ENCODE assay signal across 1 cellular context in genomic region chr6:166861304-166861703, GRCh38.
TF ChIP-seq lines count a peak whose summit lies in the region.

No MANE protein-coding gene starts in this region.

TF ChIP-seq in WTC11, 78 proteins besides CTCF, POLR2A, EP300 and RAD21 (continued from another document):
- TF ChIP-seq TEAD1 (CRISPR knock-in tag; IDR thresholded peaks at IDR 0.05), result no peak
- TF ChIP-seq, protein P1, sequence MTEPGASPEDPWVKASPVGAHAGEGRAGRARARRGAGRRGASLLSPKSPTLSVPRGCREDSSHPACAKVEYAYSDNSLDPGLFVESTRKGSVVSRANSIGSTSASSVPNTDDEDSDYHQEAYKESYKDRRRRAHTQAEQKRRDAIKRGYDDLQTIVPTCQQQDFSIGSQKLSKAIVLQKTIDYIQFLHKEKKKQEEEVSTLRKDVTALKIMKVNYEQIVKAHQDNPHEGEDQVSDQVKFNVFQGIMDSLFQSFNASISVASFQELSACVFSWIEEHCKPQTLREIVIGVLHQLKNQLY (CRISPR knock-in tag; IDR thresholded peaks at IDR 0.05), result no peak
- TF ChIP-seq ZNF396 (CRISPR knock-in tag; IDR thresholded peaks at IDR 0.05; ENCODE audit: borderline replicate concordance), result no peak
- no peak for TF ChIP-seq CREB1 (CRISPR knock-in tag; IDR thresholded peaks at IDR 0.05)
- TF ChIP-seq, protein P2, sequence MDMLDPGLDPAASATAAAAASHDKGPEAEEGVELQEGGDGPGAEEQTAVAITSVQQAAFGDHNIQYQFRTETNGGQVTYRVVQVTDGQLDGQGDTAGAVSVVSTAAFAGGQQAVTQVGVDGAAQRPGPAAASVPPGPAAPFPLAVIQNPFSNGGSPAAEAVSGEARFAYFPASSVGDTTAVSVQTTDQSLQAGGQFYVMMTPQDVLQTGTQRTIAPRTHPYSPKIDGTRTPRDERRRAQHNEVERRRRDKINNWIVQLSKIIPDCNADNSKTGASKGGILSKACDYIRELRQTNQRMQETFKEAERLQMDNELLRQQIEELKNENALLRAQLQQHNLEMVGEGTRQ (CRISPR knock-in tag; IDR thresholded peaks at IDR 0.05), result no peak
- TF ChIP-seq ZMAT4 (CRISPR knock-in tag; IDR thresholded peaks at IDR 0.05), result no peak
- no peak for TF ChIP-seq SOX15 (CRISPR knock-in tag; IDR thresholded peaks at IDR 0.05)
- no peak for TF ChIP-seq ZNF317 (CRISPR knock-in tag; IDR thresholded peaks at IDR 0.05; ENCODE audit: borderline replicate concordance, low read depth)
- TF ChIP-seq, protein P3, sequence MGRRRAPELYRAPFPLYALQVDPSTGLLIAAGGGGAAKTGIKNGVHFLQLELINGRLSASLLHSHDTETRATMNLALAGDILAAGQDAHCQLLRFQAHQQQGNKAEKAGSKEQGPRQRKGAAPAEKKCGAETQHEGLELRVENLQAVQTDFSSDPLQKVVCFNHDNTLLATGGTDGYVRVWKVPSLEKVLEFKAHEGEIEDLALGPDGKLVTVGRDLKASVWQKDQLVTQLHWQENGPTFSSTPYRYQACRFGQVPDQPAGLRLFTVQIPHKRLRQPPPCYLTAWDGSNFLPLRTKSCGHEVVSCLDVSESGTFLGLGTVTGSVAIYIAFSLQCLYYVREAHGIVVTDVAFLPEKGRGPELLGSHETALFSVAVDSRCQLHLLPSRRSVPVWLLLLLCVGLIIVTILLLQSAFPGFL (CRISPR knock-in tag; IDR thresholded peaks at IDR 0.05; ENCODE audit: borderline replicate concordance), result no peak
TF ChIP-seq in WTC11: peak in this region for 0.
